Comparison of ENCODE assay signal across 1 cellular context in genomic region chr6:7846971-7847818, GRCh38.
TF ChIP-seq lines count a peak whose summit lies in the region.

No MANE protein-coding gene starts in this region.

TF ChIP-seq in A549, 52 proteins besides CTCF, POLR2A, EP300 and RAD21 (continued from another document):
- TF ChIP-seq MAFK (IDR thresholded peaks at IDR 0.05; ENCODE audit: partially characterized antibody), result peak; percentile 53
TF ChIP-seq in A549: peak in this region for 2.
